In the genomic region with DNA sequence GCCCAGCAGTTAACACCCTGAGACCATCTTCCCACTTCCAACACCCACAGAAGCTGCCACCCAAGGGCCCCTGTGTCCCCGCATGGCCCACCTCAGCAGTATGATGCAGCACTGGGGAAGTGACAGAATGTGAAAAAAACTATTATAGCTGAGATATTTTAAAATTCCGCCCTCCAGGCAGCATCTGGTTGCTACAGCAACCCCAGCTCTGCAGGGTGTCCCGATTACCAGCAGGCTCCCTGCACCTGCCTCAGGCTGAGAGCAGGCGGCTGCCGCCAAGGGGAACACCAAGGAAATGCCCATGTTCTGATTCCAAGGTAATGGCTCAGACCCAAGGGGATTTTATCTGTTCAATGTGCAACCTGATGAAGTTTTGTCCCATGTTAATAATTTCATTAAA, we compare ENCODE assay signal across 14 cellular contexts. TPM values are rescaled to one million over a fixed set of nuclear protein-coding genes. Genes with fewer than 3 reads are reported as not detected.
DNase-seq lines count a peak whose midpoint lies in the region; ATAC-seq and TF ChIP-seq lines count a peak whose summit lies in the region.
"Had no signal": no experiment of that assay in that cellular context is flagged by ENCODE, and none has a peak within 500 bp of the region (broad histone marks: within the 10 kb centered on the region; RNA-seq: fewer than 3 reads in every experiment).

No MANE protein-coding gene starts in this region.

- H3K27me3 ChIP-seq in gastrocnemius medialis: no peaks in the 10 kb centered on the region
- H3K27me3 ChIP-seq: transverse colon had no signal

- H3K4me3 Mint-ChIP-seq in glutamatergic neuron (ENCODE audit: unreplicated experiment) (no peak overlapping the region), Calu3 (ENCODE audit: low read depth, unreplicated experiment) (no peak overlapping the region)
- H3K4me3 Mint-ChIP-seq: activated CD8-positive, alpha-beta memory T cell treated with anti-CD3 and anti-CD28 coated beads, Interleukin-2, amount 10 ng/mL, durations not matched to agents 7 days and 5 days; activated naive CD8-positive, alpha-beta T cell treated with anti-CD3 and anti-CD28 coated beads, Interleukin-2, amount 50 U/mL, for 24 hours had no signal

- BruUV-seq in Calu3 (replicated peaks; lab: Mats Ljungman, UMichigan): no TSS peak

- H3K36me3 ChIP-seq in gastrocnemius medialis: no peaks in the 10 kb centered on the region
- H3K36me3 ChIP-seq: transverse colon had no signal

- DNase-seq in NCI-H748 (lab: John Stamatoyannopoulos, UW; ENCODE audit: unreplicated experiment) (peak; percentile 53), NCI-H748 treated with DMSO at 0.1 percent for 48 hours (lab: John Stamatoyannopoulos, UW) (no peak), NCI-H2196 treated with DMSO at 0.1 percent for 48 hours (lab: John Stamatoyannopoulos, UW; ENCODE audit: unreplicated experiment) (peak; percentile 55), glutamatergic neuron (peak; percentile 40), gastrocnemius medialis (no peak), H4 (ENCODE audit: low spot score) (no peak), Calu3 (no peak), medulla oblongata (ENCODE audit: extremely low spot score) (no peak)
- DNase-seq: activated CD8-positive, alpha-beta memory T cell treated with anti-CD3 and anti-CD28 coated beads, Interleukin-2, amount 10 ng/mL, durations not matched to agents 7 days and 5 days; activated naive CD8-positive, alpha-beta T cell treated with anti-CD3 and anti-CD28 coated beads, Interleukin-2, amount 50 U/mL, for 24 hours; mesenchymal stem cell; T-helper 9 cell; transverse colon had no signal

- no peak for TF ChIP-seq POLR2A in gastrocnemius medialis (IDR thresholded peaks at IDR 0.05)

- H3K4me3 ChIP-seq in gastrocnemius medialis: peak overlapping the region in 1 of 4 donors; percentile 13
- H3K4me3 ChIP-seq: transverse colon had no signal

- TF ChIP-seq CTCF in glutamatergic neuron (IDR thresholded peaks at IDR 0.05; ENCODE audit: partially characterized antibody, unreplicated experiment) (no peak), gastrocnemius medialis (IDR thresholded peaks at IDR 0.05 in 4 of 5, conservative IDR thresholded peaks at IDR 0.05 in 1 of 5) (peak in 2 of 5 experiments; percentile 21 to 29), Calu3 (IDR thresholded peaks at IDR 0.05; ENCODE audit: unreplicated experiment) (no peak)

- peak; percentile 74 to 75 for ATAC-seq in gastrocnemius medialis
- ATAC-seq: activated CD8-positive, alpha-beta memory T cell treated with anti-CD3 and anti-CD28 coated beads, Interleukin-2, amount 10 ng/mL, durations not matched to agents 7 days and 5 days; activated naive CD8-positive, alpha-beta T cell treated with anti-CD3 and anti-CD28 coated beads, Interleukin-2, amount 50 U/mL, for 24 hours; sciatic nerve had no signal

- intact Hi-C loops in gastrocnemius medialis (cut with DNase I; ENCODE audit: low total_unique reads): no loop called here
- intact Hi-C loops in Calu3 (cut with micrococcal nuclease; ENCODE audit: unreplicated experiment): no loop called here

- H3K27ac ChIP-seq in gastrocnemius medialis: peak overlapping the region; percentile 63 to 75 (median 71)
- H3K27ac ChIP-seq: transverse colon had no signal

- CTCF ChIA-PET in Calu3 (lab: Charles Lee): no interaction called here

- no peaks in the 10 kb centered on the region for H3K9me3 Mint-ChIP-seq in glutamatergic neuron (ENCODE audit: unreplicated experiment)
- no peaks in the 10 kb centered on the region for H3K9me3 Mint-ChIP-seq in Calu3 (ENCODE audit: low read depth, unreplicated experiment)
- H3K9me3 Mint-ChIP-seq: activated naive CD8-positive, alpha-beta T cell treated with anti-CD3 and anti-CD28 coated beads, Interleukin-2, amount 50 U/mL, for 24 hours had no signal

- H3K27me3 Mint-ChIP-seq in glutamatergic neuron (ENCODE audit: unreplicated experiment): no peaks in the 10 kb centered on the region
- no peaks in the 10 kb centered on the region for H3K27me3 Mint-ChIP-seq in Calu3 (ENCODE audit: unreplicated experiment)
- H3K27me3 Mint-ChIP-seq: activated naive CD8-positive, alpha-beta T cell treated with anti-CD3 and anti-CD28 coated beads, Interleukin-2, amount 50 U/mL, for 24 hours had no signal

- H3K4me1 ChIP-seq in gastrocnemius medialis: peaks cover 12 to 15% of the 10 kb centered on the region in 2 donors
- H3K4me1 ChIP-seq: transverse colon had no signal

- in situ Hi-C loops in gastrocnemius medialis (cut with MboI; ENCODE audit: low sequenced_read_pairs in 4 of 4): no loop called here

- H3K36me3 Mint-ChIP-seq in glutamatergic neuron (ENCODE audit: unreplicated experiment) (no peaks in the 10 kb centered on the region), Calu3 (ENCODE audit: insufficient read depth, unreplicated experiment) (peaks cover 10% of the 10 kb centered on the region)
- H3K36me3 Mint-ChIP-seq: activated CD8-positive, alpha-beta memory T cell treated with anti-CD3 and anti-CD28 coated beads, Interleukin-2, amount 10 ng/mL, durations not matched to agents 7 days and 5 days had no signal

- H3K9me3 ChIP-seq in gastrocnemius medialis: no peaks in the 10 kb centered on the region
- H3K9me3 ChIP-seq: transverse colon had no signal

- no peak overlapping the region for H3K27ac Mint-ChIP-seq in glutamatergic neuron (ENCODE audit: unreplicated experiment)
- H3K27ac Mint-ChIP-seq in Calu3 (ENCODE audit: unreplicated experiment): no peak overlapping the region
- H3K27ac Mint-ChIP-seq: activated CD8-positive, alpha-beta memory T cell treated with anti-CD3 and anti-CD28 coated beads, Interleukin-2, amount 10 ng/mL, durations not matched to agents 7 days and 5 days; activated naive CD8-positive, alpha-beta T cell treated with anti-CD3 and anti-CD28 coated beads, Interleukin-2, amount 50 U/mL, for 24 hours had no signal

- H3K4me1 Mint-ChIP-seq in glutamatergic neuron (ENCODE audit: low read depth, unreplicated experiment) (peaks cover 6% of the 10 kb centered on the region), Calu3 (ENCODE audit: low read depth, unreplicated experiment) (no peaks in the 10 kb centered on the region)

RNA-seq across cellular contexts. Expression of a gene that starts 10.5 kb away (rescaled TPM):
- total RNA-seq in glutamatergic neuron (ENCODE audit: unreplicated experiment): 44.1 TPM
- under 1 TPM; 0.17 to 0.29 (median 0.24) TPM for total RNA-seq in gastrocnemius medialis
- 0.27 TPM in 1 of 2 replicates, not detected in the other for total RNA-seq in H4 (2014; rRNA removed; shearing (Covaris generic))
- 0.21 and 0.42 TPM in 2 replicates for total RNA-seq in Calu3 (2022)
- total RNA-seq: activated CD8-positive, alpha-beta memory T cell treated with anti-CD3 and anti-CD28 coated beads, Interleukin-2, amount 10 ng/mL, durations not matched to agents 7 days and 5 days had no signal

RNA-seq across cellular contexts. Expression of a gene that starts 27.4 kb away (rescaled TPM):
- total RNA-seq in glutamatergic neuron (ENCODE audit: unreplicated experiment) (30.2 TPM), gastrocnemius medialis (10 to 100 TPM; 32.0 to 38.5 (median 35.1) TPM), Calu3 (2022) (44.4 and 48.0 TPM in 2 replicates)
- 23.6 and 26.5 TPM in 2 replicates for total RNA-seq in H4 (2014; rRNA removed; shearing (Covaris generic))

RNA-seq across cellular contexts. Expression of a gene that starts 46.9 kb away (rescaled TPM):
- total RNA-seq in glutamatergic neuron (ENCODE audit: unreplicated experiment) (16.9 TPM), gastrocnemius medialis (1 to 10 TPM; 1.4 to 3.9 (median 3.6) TPM), Calu3 (2022) (14.1 and 18.0 TPM in 2 replicates)
- total RNA-seq in H4 (2014; rRNA removed; shearing (Covaris generic)): 2.9 TPM in 2 replicates

Comparison
In these comparisons a context has a peak if more than half of its experiments do, and no peak if none do; other contexts are left out.
1. DNase-seq: peak in NCI-H748 (single experiment), NCI-H2196 treated with DMSO at 0.1 percent for 48 hours (single experiment) and glutamatergic neuron (single experiment); none in NCI-H748 treated with DMSO at 0.1 percent for 48 hours (single experiment), gastrocnemius medialis (0 of 2), H4 (single experiment), Calu3 (single experiment) and medulla oblongata (single experiment).
2. RNA of a gene that starts 10.5 kb away (total RNA-seq): 44.1 TPM in glutamatergic neuron (single experiment); 0.27 TPM in H4, 0.17 to 0.29 TPM in gastrocnemius medialis and 0.21 to 0.42 TPM in Calu3; every median in the first group is over 10 times any median in the second.